In the genomic region with DNA sequence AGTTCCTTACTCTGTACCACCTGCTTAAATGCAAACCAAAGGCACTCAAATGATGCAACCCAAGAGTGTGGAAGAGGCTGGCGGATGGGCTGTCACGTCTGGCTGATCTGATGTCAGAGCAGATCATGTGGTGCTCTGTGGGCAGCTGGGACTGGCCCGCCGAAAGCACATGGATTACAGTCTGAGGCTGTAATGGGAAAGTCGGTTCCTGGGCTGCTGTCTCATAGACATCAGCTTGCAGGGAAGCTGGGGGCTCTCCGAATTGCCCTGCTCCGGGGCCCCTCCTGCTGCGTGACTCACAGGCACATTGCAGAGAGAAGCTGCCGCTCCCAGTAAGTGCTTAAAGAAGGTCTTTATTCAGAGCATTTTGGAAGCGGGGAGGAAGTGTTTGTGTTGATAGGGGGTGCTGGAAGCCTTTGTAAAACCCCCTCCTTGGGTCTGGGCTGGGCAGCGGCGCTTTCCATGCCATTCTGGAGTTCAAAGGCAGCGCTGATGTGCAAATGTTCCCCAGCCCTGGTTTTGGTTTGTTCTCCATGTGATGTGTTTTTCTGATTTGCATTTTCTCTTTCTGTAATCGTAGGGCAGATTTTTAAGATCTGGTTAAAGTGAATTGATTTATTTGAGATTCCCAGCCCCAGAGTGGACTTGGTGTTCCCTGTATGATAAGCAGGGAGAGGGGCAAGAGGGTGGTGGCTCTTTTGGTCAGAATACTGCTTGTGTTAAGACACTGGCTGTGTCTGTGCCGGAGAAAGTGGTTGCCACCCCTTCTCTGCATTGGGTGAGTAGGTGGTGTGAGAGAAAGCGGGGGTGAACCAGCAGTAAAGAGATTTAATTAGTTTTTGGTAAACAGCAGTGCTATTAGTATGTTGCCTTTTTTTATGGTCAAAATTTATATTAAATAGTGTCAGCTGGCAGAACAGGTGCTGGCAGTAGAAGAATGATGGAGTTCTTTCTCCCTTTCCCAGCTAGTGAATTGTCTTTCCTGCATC, we compare ENCODE assay signal across 9 cellular contexts.
DNase-seq lines count a peak whose midpoint lies in the region; ATAC-seq and TF ChIP-seq lines count a peak whose summit lies in the region.
"Had no signal": no experiment of that assay in that cellular context is flagged by ENCODE, and none has a peak within 500 bp of the region (broad histone marks: within the 10 kb centered on the region; RNA-seq: fewer than 3 reads in every experiment).

No MANE protein-coding gene starts in this region.

- H3K9me3 Mint-ChIP-seq in activated naive CD4-positive, alpha-beta T cell treated with anti-CD3 and anti-CD28 coated beads, Interleukin-2, amount 50 U/mL, for 24 hours, result no peaks in the 10 kb centered on the region

- DNase-seq in DMS114 treated with DMSO at 0.1 percent for 48 hours (lab: John Stamatoyannopoulos, UW; ENCODE audit: unreplicated experiment), result peak; percentile 81
- DNase-seq in NCI-H748 treated with DMSO at 0.1 percent for 48 hours (lab: John Stamatoyannopoulos, UW), result peak; percentile 44
- DNase-seq in Right ventricle myocardium inferior (ENCODE audit: missing footprints), result peak; percentile 73
- DNase-seq in ovary, result peak; percentile 59 to 71 (median 62)
- DNase-seq in activated gamma-delta T cell (lab: John Stamatoyannopoulos, UW), result no peak

- H3K36me3 ChIP-seq in ovary, result no peaks in the 10 kb centered on the region
- H3K36me3 ChIP-seq: neutrophil had no signal

- no peak for TF ChIP-seq CTCF in ovary (IDR thresholded peaks at IDR 0.05)

- no peaks in the 10 kb centered on the region for H3K9me3 ChIP-seq in ovary
- H3K9me3 ChIP-seq: neutrophil had no signal

- H3K27ac Mint-ChIP-seq in activated naive CD4-positive, alpha-beta T cell treated with anti-CD3 and anti-CD28 coated beads, Interleukin-2, amount 50 U/mL, for 24 hours, result peak overlapping the region; percentile 71

- ATAC-seq in GM19438 (IDR thresholded peaks at IDR 0.05; ENCODE audit: low read depth, unreplicated experiment) (peak; percentile 95), HG03457 (IDR thresholded peaks at IDR 0.05; ENCODE audit: unreplicated experiment) (peak; percentile 93), Right ventricle myocardium inferior (peak; percentile 87)

- peaks cover 9% of the 10 kb centered on the region for H3K4me1 Mint-ChIP-seq in activated naive CD4-positive, alpha-beta T cell treated with anti-CD3 and anti-CD28 coated beads, Interleukin-2, amount 50 U/mL, for 24 hours

- H3K4me1 ChIP-seq in ovary (ENCODE audit: insufficient read depth), result no peaks in the 10 kb centered on the region

- peak overlapping the region; percentile 9 for H3K4me3 Mint-ChIP-seq in activated naive CD4-positive, alpha-beta T cell treated with anti-CD3 and anti-CD28 coated beads, Interleukin-2, amount 50 U/mL, for 24 hours

- H3K36me3 Mint-ChIP-seq in activated naive CD4-positive, alpha-beta T cell treated with anti-CD3 and anti-CD28 coated beads, Interleukin-2, amount 50 U/mL, for 24 hours, result no peaks in the 10 kb centered on the region

- H3K27me3 Mint-ChIP-seq in activated naive CD4-positive, alpha-beta T cell treated with anti-CD3 and anti-CD28 coated beads, Interleukin-2, amount 50 U/mL, for 24 hours, result peaks cover 17% of the 10 kb centered on the region

- no peak overlapping the region for H3K27ac ChIP-seq in ovary
- H3K27ac ChIP-seq: neutrophil had no signal

- no peaks in the 10 kb centered on the region for H3K27me3 ChIP-seq in ovary

- WGBS in ovary, 3 donors, result 2 to 5% (median 4%) methylated on average over 16 of the region's 16 CpGs

- intact Hi-C loops in Right ventricle myocardium inferior (cut with DNase I), result no loop called here
- intact Hi-C loops in ovary (cut with DNase I), result no loop called here

- no peak for TF ChIP-seq POLR2A in ovary (IDR thresholded peaks at IDR 0.05)

- TF ChIP-seq EP300 in ovary (IDR thresholded peaks at IDR 0.05), result no peak

- H3K4me3 ChIP-seq in ovary, result peak overlapping the region; percentile 49
